16 cellular contexts compared by ENCODE assay signal in genomic region chr14:75662966-75663365, GRCh38. TPM values are rescaled to one million over a fixed set of nuclear protein-coding genes. Genes with fewer than 3 reads are reported as not detected.
DNase-seq lines count a peak whose midpoint lies in the region; ATAC-seq and TF ChIP-seq lines count a peak whose summit lies in the region.
"Had no signal": no experiment of that assay in that cellular context is flagged by ENCODE, and none has a peak within 500 bp of the region (broad histone marks: within the 10 kb centered on the region; RNA-seq: fewer than 3 reads in every experiment).

No MANE protein-coding gene starts in this region.

- no peak overlapping the region for H3K18ac ChIP-seq in mesenchymal stem cell (ENCODE audit: low read depth in 1 of 2, low read length in 2 of 2)

- H3K27me3 ChIP-seq in BLaER1, result no peaks in the 10 kb centered on the region
- no peaks in the 10 kb centered on the region for H3K27me3 ChIP-seq in Caco-2 (replicated peaks; ENCODE audit: control insufficient read depth, insufficient read depth, low read length)
- H3K27me3 ChIP-seq in mesenchymal stem cell (ENCODE audit: control insufficient read depth in 1 of 2, insufficient read depth in 1 of 2, low read length in 2 of 2), result no peaks in the 10 kb centered on the region
- H3K27me3 ChIP-seq: colonic mucosa, suprapubic skin had no signal

- no peak overlapping the region for H2BK120ac ChIP-seq in mesenchymal stem cell (ENCODE audit: low read depth, low read length)

- no peak overlapping the region for H3K27ac Mint-ChIP-seq in Caco-2 (ENCODE audit: unreplicated experiment)

- H3K14ac ChIP-seq in mesenchymal stem cell (ENCODE audit: low read length in 2 of 2), result no peak overlapping the region

- H3K4me3 ChIP-seq in BLaER1, result no peak overlapping the region
- no peak overlapping the region for H3K4me3 ChIP-seq in Caco-2 (ENCODE audit: low read depth, low read length)
- peak overlapping the region; percentile 15; the same call in 1 of the 2 replicates for H3K4me3 ChIP-seq in SK-N-MC
- H3K4me3 ChIP-seq in mesenchymal stem cell (ENCODE audit: insufficient read depth in 1 of 2, low read depth in 1 of 2, low read length in 2 of 2), result no peak overlapping the region
- H3K4me3 ChIP-seq: colonic mucosa, prostate gland had no signal

- POLR2A ChIA-PET in Caco-2 (lab: Charles Lee), result interaction anchor here (0.6 kb wide), 1 partner anchor 88 kb away, joined by 3 read pairs; no protein-coding TSS in a partner anchor

- no peak for ATAC-seq in HG02885 (IDR thresholded peaks at IDR 0.05; ENCODE audit: poor library complexity, unreplicated experiment)
- ATAC-seq: esophagus mucosa had no signal

- H3K4me3 Mint-ChIP-seq in Caco-2 (ENCODE audit: unreplicated experiment), result peak overlapping the region; percentile 34

- H2BK12ac ChIP-seq in mesenchymal stem cell (ENCODE audit: low read length in 2 of 2), result no peak overlapping the region

- H4K8ac ChIP-seq in mesenchymal stem cell (ENCODE audit: low read length), result no peak overlapping the region

- TF ChIP-seq CTCF in Caco-2 (IDR thresholded peaks at IDR 0.05; ENCODE audit: insufficient read depth in 1 of 2, low read depth in 1 of 2, low read length in 1 of 2, severe bottlenecking in 1 of 2, unreplicated experiment in 1 of 2), result no peak

- H3K36me3 ChIP-seq in BLaER1 (peaks cover 41% of the 10 kb centered on the region), Caco-2 (ENCODE audit: control insufficient read depth, insufficient read depth, low read length) (no peaks in the 10 kb centered on the region), SK-N-MC (ENCODE audit: insufficient read depth, low read length) (peaks cover 30% of the 10 kb centered on the region), mesenchymal stem cell (ENCODE audit: control insufficient read depth in 1 of 2, insufficient read depth in 2 of 2, low read depth in 1 of 2, low read length in 2 of 2) (peaks cover 0 to 36% of the 10 kb centered on the region in 2 experiments)
- H3K36me3 ChIP-seq: colonic mucosa, prostate gland had no signal

- no peaks in the 10 kb centered on the region for H4K20me1 ChIP-seq in BLaER1

- no peaks in the 10 kb centered on the region for H3K4me1 Mint-ChIP-seq in Caco-2 (ENCODE audit: low read depth, unreplicated experiment)

- no peaks in the 10 kb centered on the region for H3K27me3 Mint-ChIP-seq in Caco-2 (ENCODE audit: insufficient read depth, unreplicated experiment)

- DNase-seq in Caco-2 (no peak), SK-N-MC (ENCODE audit: low read depth, low spot score) (no peak), mesenchymal stem cell (peak; percentile 21), islet precursor cell (no peak), COR-L47 (lab: John Stamatoyannopoulos, UW) (no peak)
- DNase-seq in stimulated activated CD4-positive, alpha-beta T cell treated with anti-CD3 and anti-CD28 coated beads, Interleukin-2, amount 100 ng/mL, for 24 hours, result no peak
- DNase-seq: amygdala, colonic mucosa, head of caudate nucleus, NCI-H2107, NCI-H69 had no signal

- H2AFZ ChIP-seq in mesenchymal stem cell (ENCODE audit: low read depth, low read length), result no peak overlapping the region

- H2BK5ac ChIP-seq in mesenchymal stem cell (ENCODE audit: low read depth, low read length, poor library complexity, severe bottlenecking), result no peak overlapping the region

- H4K91ac ChIP-seq in mesenchymal stem cell (ENCODE audit: low read length), result no peak overlapping the region

- H3K9me3 Mint-ChIP-seq in Caco-2 (ENCODE audit: unreplicated experiment), result no peaks in the 10 kb centered on the region

- H3K4me2 ChIP-seq in BLaER1, result peak overlapping the region; percentile 85
- H3K4me2 ChIP-seq in mesenchymal stem cell (ENCODE audit: low read length, poor library complexity, severe bottlenecking), result no peak overlapping the region

- H3K36me3 Mint-ChIP-seq in Caco-2 (ENCODE audit: insufficient read depth, unreplicated experiment), result peaks cover 26% of the 10 kb centered on the region

- H3K9me3 ChIP-seq in BLaER1, result no peaks in the 10 kb centered on the region
- no peaks in the 10 kb centered on the region for H3K9me3 ChIP-seq in Caco-2
- no peaks in the 10 kb centered on the region for H3K9me3 ChIP-seq in SK-N-MC (ENCODE audit: low read depth, low read length)
- no peaks in the 10 kb centered on the region for H3K9me3 ChIP-seq in mesenchymal stem cell (ENCODE audit: control insufficient read depth, low read length)
- H3K9me3 ChIP-seq: colonic mucosa, prostate gland, suprapubic skin had no signal

- H3K4me1 ChIP-seq in BLaER1 (peaks cover 26% of the 10 kb centered on the region), Caco-2 (no peaks in the 10 kb centered on the region), mesenchymal stem cell (ENCODE audit: control insufficient read depth, insufficient read depth, low read depth, low read length) (peaks cover 5% of the 10 kb centered on the region)
- H3K4me1 ChIP-seq: colonic mucosa, prostate gland had no signal

- intact Hi-C loops in Caco-2 (cut with micrococcal nuclease; ENCODE audit: unreplicated experiment), result no loop called here

- H3K4ac ChIP-seq in mesenchymal stem cell (ENCODE audit: low read depth in 1 of 2, low read length in 2 of 2), result no peak overlapping the region

- 1% methylated on average over 3 of the region's 3 CpGs for WGBS in mesenchymal stem cell

- H2BK15ac ChIP-seq in mesenchymal stem cell (ENCODE audit: low read depth, poor library complexity, severe bottlenecking), result no peak overlapping the region

- no peak overlapping the region for H3K23ac ChIP-seq in mesenchymal stem cell (ENCODE audit: low read length in 2 of 2)

- no TSS peak for BruUV-seq in Caco-2 (replicated peaks; lab: Mats Ljungman, UMichigan)

- H3K9ac ChIP-seq in BLaER1 (no peak overlapping the region), SK-N-MC (ENCODE audit: insufficient read length) (no peak overlapping the region), mesenchymal stem cell (ENCODE audit: low read length) (peak overlapping the region; percentile 3)

- CTCF ChIA-PET in Caco-2 (lab: Charles Lee), result no interaction called here

- no peak overlapping the region for H3K27ac ChIP-seq in BLaER1
- H3K27ac ChIP-seq in SK-N-MC, result no peak overlapping the region
- no peak overlapping the region for H3K27ac ChIP-seq in mesenchymal stem cell (ENCODE audit: low read length, poor library complexity, severe bottlenecking)
- H3K27ac ChIP-seq: colonic mucosa, prostate gland, suprapubic skin had no signal

- no peak overlapping the region for H2AK5ac ChIP-seq in mesenchymal stem cell (ENCODE audit: low read length, severe bottlenecking)

- H3K79me1 ChIP-seq in mesenchymal stem cell (replicated peaks; ENCODE audit: low read length, poor library complexity, severe bottlenecking), result peaks cover 20% of the 10 kb centered on the region

RNA-seq across cellular contexts. Expression of gene TTLL5, which starts 1.9 kb away (rescaled TPM):
- 38.2 and 45.3 TPM in 2 replicates for total RNA-seq in Caco-2 (2022)
- 18.6 TPM for polyA plus RNA-seq in mesenchymal stem cell (2013, experiment 1 of 2)
- 17.5 TPM for polyA plus RNA-seq in mesenchymal stem cell (2013, experiment 2 of 2)

RNA-seq across cellular contexts. Expression of gene ERG28, which starts 2.3 kb away (rescaled TPM):
- 31.0 and 36.1 TPM in 2 replicates for total RNA-seq in Caco-2 (2022)
- 84.7 TPM for polyA plus RNA-seq in mesenchymal stem cell (2013, experiment 1 of 2)
- 84.6 TPM for polyA plus RNA-seq in mesenchymal stem cell (2013, experiment 2 of 2)
